In genomic region chr2:219028996-219029828, GRCh38 we compare ENCODE assay signal across 14 cellular contexts. TPM values are rescaled to one million over a fixed set of nuclear protein-coding genes. Genes with fewer than 3 reads are reported as not detected.
DNase-seq lines count a peak whose midpoint lies in the region; ATAC-seq and TF ChIP-seq lines count a peak whose summit lies in the region.
"Had no signal": no experiment of that assay in that cellular context is flagged by ENCODE, and none has a peak within 500 bp of the region (broad histone marks: within the 10 kb centered on the region; RNA-seq: fewer than 3 reads in every experiment).

No MANE protein-coding gene starts in this region.

- no peak for TF ChIP-seq POLR2A in breast epithelium (IDR thresholded peaks at IDR 0.05)

- TF ChIP-seq CTCF in upper lobe of right lung (IDR thresholded peaks at IDR 0.05) (no peak), breast epithelium (IDR thresholded peaks at IDR 0.05) (no peak)

- H3K4me3 ChIP-seq in upper lobe of right lung, result no peak overlapping the region
- no peak overlapping the region for H3K4me3 ChIP-seq in breast epithelium
- H3K4me3 ChIP-seq: BLaER1 treated with 17β-estradiol and CSF1 and Interleukin-3, amounts not matched to agents 10 nM and 100 nM; esophagus squamous epithelium; thoracic aorta had no signal

- no peaks in the 10 kb centered on the region for H3K9me3 ChIP-seq in upper lobe of right lung
- H3K9me3 ChIP-seq in breast epithelium, result no peaks in the 10 kb centered on the region
- H3K9me3 ChIP-seq: BLaER1 treated with 17β-estradiol and CSF1 and Interleukin-3, amounts not matched to agents 10 nM and 100 nM; esophagus squamous epithelium; thoracic aorta had no signal

- ATAC-seq in HG02642 (IDR thresholded peaks at IDR 0.05; ENCODE audit: poor library complexity, unreplicated experiment), result peak; percentile 22
- peak; percentile 8 for ATAC-seq in left colon
- no peak for ATAC-seq in upper lobe of right lung

- no peak overlapping the region for H3K27ac ChIP-seq in upper lobe of right lung
- no peak overlapping the region for H3K27ac ChIP-seq in breast epithelium
- H3K27ac ChIP-seq: BLaER1 treated with 17β-estradiol and CSF1 and Interleukin-3, amounts not matched to agents 10 nM and 100 nM; esophagus squamous epithelium; thoracic aorta had no signal

- H3K36me3 ChIP-seq in upper lobe of right lung (no peaks in the 10 kb centered on the region), breast epithelium (no peaks in the 10 kb centered on the region)
- H3K36me3 ChIP-seq: BLaER1 treated with 17β-estradiol and CSF1 and Interleukin-3, amounts not matched to agents 10 nM and 100 nM; esophagus squamous epithelium; thoracic aorta had no signal

- H3K27me3 ChIP-seq in upper lobe of right lung (peaks cover 33% of the 10 kb centered on the region), breast epithelium (peaks cover 0 to 30% of the 10 kb centered on the region in 2 donors)

- intact Hi-C loops in left colon (cut with DNase I, micrococcal nuclease) (loop anchor here in 1 of 2 donors (10.0 kb wide), 1 partner anchor 126 kb away; no protein-coding TSS in a partner anchor), upper lobe of right lung (cut with DNase I) (loop anchor here (10.0 kb wide), 1 partner anchor 126 kb away; no protein-coding TSS in a partner anchor), breast epithelium (cut with DNase I; ENCODE audit: low total_unique reads) (loop anchor here (10.0 kb wide), 1 partner anchor 116 kb away; no protein-coding TSS in a partner anchor)

- DNase-seq in activated CD8-positive, alpha-beta memory T cell treated with anti-CD3 and anti-CD28 coated beads for 24 hours, result peak; percentile 62
- DNase-seq in activated CD8-positive, alpha-beta memory T cell treated with anti-CD3 and anti-CD28 coated beads, Interleukin-2, amount 50 U/mL, for 4 hours, result no peak
- DNase-seq in left colon, result no peak
- DNase-seq in upper lobe of right lung, result peak; percentile 52
- DNase-seq in NCI-H345 (lab: John Stamatoyannopoulos, UW), result no peak
- DNase-seq in breast epithelium (ENCODE audit: low spot score in 2 of 2), result no peak
- DNase-seq in CD1c-positive myeloid dendritic cell (ENCODE audit: extremely low spot score), result no peak
- DNase-seq: GF-D8 had no signal

- H3K4me1 ChIP-seq in upper lobe of right lung (no peaks in the 10 kb centered on the region), breast epithelium (no peaks in the 10 kb centered on the region)
- H3K4me1 ChIP-seq: BLaER1 treated with 17β-estradiol and CSF1 and Interleukin-3, amounts not matched to agents 10 nM and 100 nM; esophagus squamous epithelium had no signal

RNA-seq across cellular contexts. Expression of gene CFAP65, which starts 12.1 kb away (rescaled TPM):
- total RNA-seq in left colon (under 1 TPM; 0.39 to 0.76 TPM), upper lobe of right lung (not detected), breast epithelium (under 1 TPM in 1 of 3 donors, not detected in 2; 0.33 TPM)
- total RNA-seq: H7, lower leg skin, thoracic aorta had no signal

RNA-seq across cellular contexts. Expression of gene IHH, which starts 31.5 kb away (rescaled TPM):
- total RNA-seq in left colon (10 to 100 TPM; 72.7 to 85.5 TPM), upper lobe of right lung (0.69 TPM), breast epithelium (under 1 TPM in 2 of 3 donors, not detected in 1; 0.16 to 0.66 TPM)

RNA-seq across cellular contexts. Expression of gene CRYBA2, which starts 36.0 kb away (rescaled TPM):
- total RNA-seq in left colon (1 to 10 TPM; 4.1 to 6.9 TPM), upper lobe of right lung (not detected), breast epithelium (not detected)
- total RNA-seq: esophagus squamous epithelium, H7, lower leg skin, thoracic aorta had no signal

RNA-seq across cellular contexts. Expression of gene FEV, which starts 44.2 kb away (rescaled TPM):
- total RNA-seq in left colon, result 1 to 10 TPM; 3.9 to 4.8 TPM
- total RNA-seq in upper lobe of right lung, result not detected
- not detected for total RNA-seq in breast epithelium
- total RNA-seq: H7, lower leg skin, thoracic aorta had no signal

Comparison
In these comparisons a context has a peak if more than half of its experiments do, and no peak if none do; other contexts are left out.
1. DNase-seq: peak in activated CD8-positive, alpha-beta memory T cell treated with anti-CD3 and anti-CD28 coated beads for 24 hours (single experiment) and upper lobe of right lung (single experiment); none in activated CD8-positive, alpha-beta memory T cell treated with anti-CD3 and anti-CD28 coated beads, Interleukin-2, amount 50 U/mL, for 4 hours (single experiment), left colon (0 of 2), NCI-H345 (single experiment), breast epithelium (0 of 2) and CD1c-positive myeloid dendritic cell (single experiment).
2. RNA of gene IHH, which starts 31.5 kb away (total RNA-seq): 72.7 to 85.5 TPM in left colon; 0.69 TPM in upper lobe of right lung (single experiment) and 0.16 to 0.66 TPM in breast epithelium; every median in the first group is over 10 times any median in the second.